ENCODE assay signal across 1 cellular context in genomic region chr2:84866121-84866520, GRCh38.
TF ChIP-seq lines count a peak whose summit lies in the region.

No MANE protein-coding gene starts in this region.

TF ChIP-seq in IMR-90, 13 proteins besides CTCF, POLR2A, EP300 and RAD21 (continued from another document):
- TF ChIP-seq MAZ (IDR thresholded peaks at IDR 0.05; ENCODE audit: borderline replicate concordance, low read depth, low read length) (no peak), MXI1 (IDR thresholded peaks at IDR 0.05; ENCODE audit: borderline replicate concordance, low read depth, low read length) (no peak), ELK1 (IDR thresholded peaks at IDR 0.05; ENCODE audit: borderline replicate concordance, low read depth, low read length) (no peak), USF2 (IDR thresholded peaks at IDR 0.05; ENCODE audit: low read depth, low read length) (no peak), SMC3 (IDR thresholded peaks at IDR 0.05; ENCODE audit: low read depth, low read length) (no peak), NFE2L2 (IDR thresholded peaks at IDR 0.05; ENCODE audit: low read depth, low read length) (no peak), RCOR1 (IDR thresholded peaks at IDR 0.05; ENCODE audit: insufficient replicate concordance, low read length) (no peak), RFX5 (IDR thresholded peaks at IDR 0.05; ENCODE audit: low read depth, low read length) (no peak), FOS (IDR thresholded peaks at IDR 0.05; ENCODE audit: low read depth, low read length) (no peak), BHLHE40 (IDR thresholded peaks at IDR 0.05; ENCODE audit: low read depth, low read length) (no peak), MAFK (IDR thresholded peaks at IDR 0.05; ENCODE audit: low read depth, low read length) (no peak), CEBPB (IDR thresholded peaks at IDR 0.05; ENCODE audit: low read depth, low read length) (no peak)
TF ChIP-seq in IMR-90: peak in this region for 0.
